ENCODE assay signal across 22 cellular contexts in genomic region chr4:175884048-175884447, GRCh38.
"Had no signal": no experiment of that assay in that cellular context is flagged by ENCODE, and none has a peak within 500 bp of the region (broad histone marks: within the 10 kb centered on the region; RNA-seq: fewer than 3 reads in every experiment).

No MANE protein-coding gene starts in this region.

- H3K4me3 ChIP-seq: coronary artery, esophagus squamous epithelium, left lung, lung, sigmoid colon, smooth muscle cell, stomach, suprapubic skin, tibial nerve, uterus had no signal

- ATAC-seq: activated CD8-positive, alpha-beta T cell treated with anti-CD3 and anti-CD28 coated beads, Interleukin-2, amount 10 ng/mL, durations not matched to agents 7 days and 5 days; left lung; naive thymus-derived CD4-positive, alpha-beta T cell; stimulated activated memory B cell treated with anti-CD40 and anti-IgM and Interleukin-4, amounts not matched to agents 10 μg/mL and 1 μg/mL and 100 μg/mL, for 72 hours had no signal

- DNase-seq: activated CD4-positive, alpha-beta T cell treated with anti-CD3 and anti-CD28 coated beads for 1 hour; activated CD4-positive, alpha-beta T cell treated with anti-CD3 and anti-CD28 coated beads, Interleukin-2, amount 50 U/mL, for 1 hour; activated CD8-positive, alpha-beta T cell treated with anti-CD3 and anti-CD28 coated beads, Interleukin-2, amount 10 ng/mL, durations not matched to agents 7 days and 5 days; activated gamma-delta T cell treated with Interleukin-2 at 50 U/mL for 16 hours; aorta; cerebellar nuclear complex; endodermal cell; esophagus squamous epithelium; left lung; naive thymus-derived CD4-positive, alpha-beta T cell; occipital lobe; posterior cingulate gyrus; sigmoid colon; stimulated activated CD4-positive, alpha-beta T cell treated with anti-CD3 and anti-CD28 coated beads, Interleukin-15, amount 100 ng/mL, for 24 hours; stomach; uterus had no signal
